7 cellular contexts compared by ENCODE assay signal in genomic region chrY:21987222-21987621, GRCh38.
DNase-seq lines count a peak whose midpoint lies in the region; ATAC-seq, FAIRE-seq and TF ChIP-seq lines count a peak whose summit lies in the region.
"Not testable (repeated sequence)": the region's sequence is repeated elsewhere in the genome, so short reads cannot be mapped to it uniquely, and the experiment has no call there.

No MANE protein-coding gene starts in this region.

- ATAC-seq in GM19025 (IDR thresholded peaks at IDR 0.05; ENCODE audit: low read depth, unreplicated experiment): peak; percentile 84
- peak; percentile 65 for ATAC-seq in GM21447 (IDR thresholded peaks at IDR 0.05; ENCODE audit: unreplicated experiment)
- peak; percentile 91 for ATAC-seq in HG02610 (IDR thresholded peaks at IDR 0.05; ENCODE audit: unreplicated experiment)
- peak; percentile 97 for ATAC-seq in HG03432 (IDR thresholded peaks at IDR 0.05; ENCODE audit: unreplicated experiment)
- peak; percentile 76 for ATAC-seq in body of pancreas
- ATAC-seq in stimulated activated naive CD8-positive, alpha-beta T cell treated with anti-CD3 and anti-CD28 coated beads, Interleukin-15, amount 100 ng/mL, for 72 hours: peak; percentile 50

- not testable (repeated sequence) for H3K36me3 ChIP-seq in body of pancreas (replicated peaks in 1 of 2; ENCODE audit: insufficient read depth in 1 of 2, low read depth in 2 of 2)

- H3K4me3 Mint-ChIP-seq in stimulated activated naive CD8-positive, alpha-beta T cell treated with anti-CD3 and anti-CD28 coated beads, Interleukin-15, amount 100 ng/mL, for 72 hours: not testable (repeated sequence)

- DNase-seq in RCC 7860 (ENCODE audit: low spot score); body of pancreas; stimulated activated naive CD8-positive, alpha-beta T cell treated with anti-CD3 and anti-CD28 coated beads, Interleukin-15, amount 100 ng/mL, for 72 hours: not testable (repeated sequence)

- not testable (repeated sequence) for H3K9me3 ChIP-seq in body of pancreas

- H3K9me3 Mint-ChIP-seq in stimulated activated naive CD8-positive, alpha-beta T cell treated with anti-CD3 and anti-CD28 coated beads, Interleukin-15, amount 100 ng/mL, for 72 hours: not testable (repeated sequence)

- H3K4me3 ChIP-seq in body of pancreas: not testable (repeated sequence)

- intact Hi-C loops in body of pancreas (cut with DNase I): not testable (repeated sequence)

- not testable (repeated sequence) for H3K27ac Mint-ChIP-seq in stimulated activated naive CD8-positive, alpha-beta T cell treated with anti-CD3 and anti-CD28 coated beads, Interleukin-15, amount 100 ng/mL, for 72 hours

- no CpG with 5 or more reads among the region's 2 CpGs for WGBS in body of pancreas, 2 donors

- FAIRE-seq in RCC 7860 (lab: Jason Lieb, UNC): peak; percentile 67

- not testable (repeated sequence) for TF ChIP-seq POLR2A in body of pancreas (IDR thresholded peaks at IDR 0.05)

- not testable (repeated sequence) for H3K4me1 ChIP-seq in body of pancreas

- not testable (repeated sequence) for H3K4me1 Mint-ChIP-seq in stimulated activated naive CD8-positive, alpha-beta T cell treated with anti-CD3 and anti-CD28 coated beads, Interleukin-15, amount 100 ng/mL, for 72 hours

- H3K27ac ChIP-seq in body of pancreas: not testable (repeated sequence)

- TF ChIP-seq CTCF in body of pancreas (IDR thresholded peaks at IDR 0.05): not testable (repeated sequence)

- H3K27me3 Mint-ChIP-seq in stimulated activated naive CD8-positive, alpha-beta T cell treated with anti-CD3 and anti-CD28 coated beads, Interleukin-15, amount 100 ng/mL, for 72 hours: not testable (repeated sequence)

- H3K27me3 ChIP-seq in body of pancreas: not testable (repeated sequence)
